28 cellular contexts compared by ENCODE assay signal in genomic region chr16:31250782-31251384, GRCh38. TPM values are rescaled to one million over a fixed set of nuclear protein-coding genes. Genes with fewer than 3 reads are reported as not detected.
A peak's percentile ranks its signal among the peaks of the same experiment; 100 is the strongest.
DNase-seq lines count a peak whose midpoint lies in the region; ATAC-seq and TF ChIP-seq lines count a peak whose summit lies in the region.
"Had no signal": no experiment of that assay in that cellular context is flagged by ENCODE, and none has a peak within 500 bp of the region (broad histone marks: within the 10 kb centered on the region; RNA-seq: fewer than 3 reads in every experiment).

No MANE protein-coding gene starts in this region.

- H3K27me3 ChIP-seq in osteoblast (ENCODE audit: insufficient read depth, low read length) (peaks cover 4% of the 10 kb centered on the region), H7 (ENCODE audit: control insufficient read depth, insufficient read depth, low read length) (no peaks in the 10 kb centered on the region)
- H3K27me3 ChIP-seq: BLaER1 had no signal

- H3K4me3 ChIP-seq in osteoblast (ENCODE audit: insufficient read depth, low read length) (no peak overlapping the region), H7 (ENCODE audit: insufficient read depth, low read depth, low read length) (no peak overlapping the region)
- H3K4me3 ChIP-seq: BLaER1, GM23248 had no signal

- H3K27ac Mint-ChIP-seq in T-helper 2 cell treated with Interferon-gamma antibody and Interleukin-4, amounts not matched to agents 5 μg/mL and 100 μg/mL, for 36 hours, result peak overlapping the region; percentile 67
- H3K27ac Mint-ChIP-seq in activated naive CD4-positive, alpha-beta T cell treated with anti-CD3 and anti-CD28 coated beads, Interleukin-2, amount 10 ng/mL, durations not matched to agents 7 days and 5 days, result peak overlapping the region; percentile 92
- peak overlapping the region; percentile 84 for H3K27ac Mint-ChIP-seq in activated CD4-positive, alpha-beta memory T cell treated with anti-CD3 and anti-CD28 coated beads, Interleukin-2, amount 10 ng/mL, durations not matched to agents 7 days and 5 days
- H3K27ac Mint-ChIP-seq: CD8-positive, alpha-beta memory T cell; IgD-negative memory B cell had no signal

- no peak for ATAC-seq in HG03196 (IDR thresholded peaks at IDR 0.05; ENCODE audit: unreplicated experiment)
- ATAC-seq: HCT116 had no signal

- no peaks in the 10 kb centered on the region for H3K27me3 Mint-ChIP-seq in T-helper 2 cell treated with Interferon-gamma antibody and Interleukin-4, amounts not matched to agents 5 μg/mL and 100 μg/mL, for 36 hours (ENCODE audit: low read depth)
- H3K27me3 Mint-ChIP-seq in activated naive CD4-positive, alpha-beta T cell treated with anti-CD3 and anti-CD28 coated beads, Interleukin-2, amount 10 ng/mL, durations not matched to agents 7 days and 5 days, result peaks cover 22% of the 10 kb centered on the region
- H3K27me3 Mint-ChIP-seq in activated CD4-positive, alpha-beta memory T cell treated with anti-CD3 and anti-CD28 coated beads, Interleukin-2, amount 10 ng/mL, durations not matched to agents 7 days and 5 days, result peaks cover 4% of the 10 kb centered on the region

- H3K4me1 ChIP-seq in osteoblast (ENCODE audit: insufficient read depth, low read length), result no peaks in the 10 kb centered on the region

- no peak for TF ChIP-seq CTCF in osteoblast (IDR thresholded peaks at IDR 0.05; ENCODE audit: extremely low read depth, low read depth, low read length)

- H3K9me3 Mint-ChIP-seq in T-helper 2 cell treated with Interferon-gamma antibody and Interleukin-4, amounts not matched to agents 5 μg/mL and 100 μg/mL, for 36 hours, result no peaks in the 10 kb centered on the region
- H3K9me3 Mint-ChIP-seq in activated naive CD4-positive, alpha-beta T cell treated with anti-CD3 and anti-CD28 coated beads, Interleukin-2, amount 10 ng/mL, durations not matched to agents 7 days and 5 days, result peaks cover 2% of the 10 kb centered on the region
- peaks cover 5% of the 10 kb centered on the region for H3K9me3 Mint-ChIP-seq in activated CD4-positive, alpha-beta memory T cell treated with anti-CD3 and anti-CD28 coated beads, Interleukin-2, amount 10 ng/mL, durations not matched to agents 7 days and 5 days
- H3K9me3 Mint-ChIP-seq: IgD-negative memory B cell had no signal

- H3K4me2 ChIP-seq in osteoblast (ENCODE audit: insufficient read depth, low read length), result no peak overlapping the region
- H3K4me2 ChIP-seq: BLaER1 had no signal

- no peak overlapping the region for H2AFZ ChIP-seq in osteoblast (ENCODE audit: low read length)
- H2AFZ ChIP-seq: GM23248 had no signal

- DNase-seq in T-helper 2 cell treated with Interferon-gamma antibody and Interleukin-4, amounts not matched to agents 5 μg/mL and 100 μg/mL, for 36 hours (ENCODE audit: low spot score), result no peak
- DNase-seq in T-helper 2 cell (no peak), osteoblast (ENCODE audit: insufficient read length, low spot score, missing footprints) (peak; percentile 63), H7 (no peak)
- DNase-seq in activated naive CD4-positive, alpha-beta T cell treated with anti-CD3 and anti-CD28 coated beads, Interleukin-2, amount 10 ng/mL, durations not matched to agents 7 days and 5 days, result peak; percentile 52
- DNase-seq in activated naive CD4-positive, alpha-beta T cell treated with Interleukin-2 at 50 U/mL for 16 hours, result no peak
- DNase-seq in activated CD4-positive, alpha-beta memory T cell treated with anti-CD3 and anti-CD28 coated beads, Interleukin-2, amount 10 ng/mL, durations not matched to agents 7 days and 5 days, result peak; percentile 40
- DNase-seq: ACHN; Calu3; CD8-positive, alpha-beta memory T cell; DMS153; GM23248; MV-4-11; NCI-H1105 treated with DMSO at 0.1 percent for 48 hours; NCI-H2081; NCI-H2171; NCI-H345; NCI-H524; NCI-H774; NK-92 treated with Interleukin-12 subunit alpha and Interleukin-12 subunit beta, amount 100 ng/mL, for 24 hours; SHP77 treated with DMSO at 0.1 percent for 48 hours had no signal

- H3K36me3 ChIP-seq in osteoblast (ENCODE audit: insufficient read depth, low read length), result no peaks in the 10 kb centered on the region
- H3K36me3 ChIP-seq in H7 (replicated peaks; ENCODE audit: control insufficient read depth, insufficient read depth, low read length), result no peaks in the 10 kb centered on the region
- H3K36me3 ChIP-seq: BLaER1 had no signal

- H4K20me1 ChIP-seq in osteoblast (ENCODE audit: insufficient read depth, low read length), result no peaks in the 10 kb centered on the region
- H4K20me1 ChIP-seq: BLaER1 had no signal

- H3K79me2 ChIP-seq in osteoblast (ENCODE audit: insufficient read depth, low read length), result no peaks in the 10 kb centered on the region

- CTCF ChIA-PET in activated naive CD4-positive, alpha-beta T cell treated with anti-CD3 and anti-CD28 coated beads, Interleukin-2, amount 10 ng/mL, durations not matched to agents 7 days and 5 days (lab: Charles Lee), result no interaction called here
- CTCF ChIA-PET in activated CD4-positive, alpha-beta memory T cell treated with anti-CD3 and anti-CD28 coated beads, Interleukin-2, amount 10 ng/mL, durations not matched to agents 7 days and 5 days (lab: Charles Lee), result interaction anchor here (0.7 kb wide), 1 partner anchor 49 kb away, joined by 3 read pairs; the partner anchor contains the start of gene PYCARD

- peak overlapping the region; percentile 57 for H3K4me3 Mint-ChIP-seq in T-helper 2 cell treated with Interferon-gamma antibody and Interleukin-4, amounts not matched to agents 5 μg/mL and 100 μg/mL, for 36 hours
- no peak overlapping the region for H3K4me3 Mint-ChIP-seq in activated naive CD4-positive, alpha-beta T cell treated with anti-CD3 and anti-CD28 coated beads, Interleukin-2, amount 10 ng/mL, durations not matched to agents 7 days and 5 days
- H3K4me3 Mint-ChIP-seq in activated CD4-positive, alpha-beta memory T cell treated with anti-CD3 and anti-CD28 coated beads, Interleukin-2, amount 10 ng/mL, durations not matched to agents 7 days and 5 days, result no peak overlapping the region
- H3K4me3 Mint-ChIP-seq: CD8-positive, alpha-beta memory T cell; IgD-negative memory B cell had no signal

- no peaks in the 10 kb centered on the region for H3K36me3 Mint-ChIP-seq in T-helper 2 cell treated with Interferon-gamma antibody and Interleukin-4, amounts not matched to agents 5 μg/mL and 100 μg/mL, for 36 hours (ENCODE audit: low read depth)
- peaks cover 5% of the 10 kb centered on the region for H3K36me3 Mint-ChIP-seq in activated naive CD4-positive, alpha-beta T cell treated with anti-CD3 and anti-CD28 coated beads, Interleukin-2, amount 10 ng/mL, durations not matched to agents 7 days and 5 days
- H3K36me3 Mint-ChIP-seq in activated CD4-positive, alpha-beta memory T cell treated with anti-CD3 and anti-CD28 coated beads, Interleukin-2, amount 10 ng/mL, durations not matched to agents 7 days and 5 days (ENCODE audit: low read depth), result peaks cover 12% of the 10 kb centered on the region
- H3K36me3 Mint-ChIP-seq: CD8-positive, alpha-beta memory T cell; IgD-negative memory B cell had no signal

- POLR2A ChIA-PET in activated CD4-positive, alpha-beta memory T cell treated with anti-CD3 and anti-CD28 coated beads, Interleukin-2, amount 10 ng/mL, durations not matched to agents 7 days and 5 days (lab: Charles Lee), result interaction anchor here (1.0 to 3.2 kb wide), 3 partner anchors 50 to 71 kb away, joined by 3 to 10 read pairs (median 3); partner anchors contain the start of gene FUS

- H3K4me1 Mint-ChIP-seq in T-helper 2 cell treated with Interferon-gamma antibody and Interleukin-4, amounts not matched to agents 5 μg/mL and 100 μg/mL, for 36 hours (ENCODE audit: low read depth), result peaks cover 41% of the 10 kb centered on the region
- H3K4me1 Mint-ChIP-seq in activated naive CD4-positive, alpha-beta T cell treated with anti-CD3 and anti-CD28 coated beads, Interleukin-2, amount 10 ng/mL, durations not matched to agents 7 days and 5 days, result peaks cover 50% of the 10 kb centered on the region
- peaks cover 55% of the 10 kb centered on the region for H3K4me1 Mint-ChIP-seq in activated CD4-positive, alpha-beta memory T cell treated with anti-CD3 and anti-CD28 coated beads, Interleukin-2, amount 10 ng/mL, durations not matched to agents 7 days and 5 days

- H3K27ac ChIP-seq in osteoblast (ENCODE audit: low read depth, low read length), result no peak overlapping the region
- H3K27ac ChIP-seq: 22Rv1, BLaER1, GM23248, RWPE1 had no signal

- no peaks in the 10 kb centered on the region for H3K9me3 ChIP-seq in osteoblast (ENCODE audit: low read depth, low read length)
- H3K9me3 ChIP-seq: BLaER1 had no signal

RNA-seq across cellular contexts. Expression of gene ITGAM, which starts 8.9 kb away (rescaled TPM):
- 10 to 100 TPM; 81.3 to 82.1 TPM for total RNA-seq in activated CD4-positive, alpha-beta memory T cell treated with anti-CD3 and anti-CD28 coated beads, Interleukin-2, amount 10 ng/mL, durations not matched to agents 7 days and 5 days
- total RNA-seq in osteoblast, result 0.36 TPM in 1 of 2 replicates, not detected in the other
- 0.04 TPM in 1 of 2 replicates, not detected in the other for total RNA-seq in H7 (2014; rRNA removed; shearing (Covaris generic))
- total RNA-seq: GM23248 had no signal

RNA-seq across cellular contexts. Expression of gene PYDC1, which starts 33.9 kb away (rescaled TPM):
- total RNA-seq in activated CD4-positive, alpha-beta memory T cell treated with anti-CD3 and anti-CD28 coated beads, Interleukin-2, amount 10 ng/mL, durations not matched to agents 7 days and 5 days, result not detected
- total RNA-seq in osteoblast, result not detected in 2 replicates
- total RNA-seq in H7 (2014; rRNA removed; shearing (Covaris generic)), result not detected in 2 replicates
- total RNA-seq: Calu3; CD8-positive, alpha-beta memory T cell; G401; GM23248 had no signal

RNA-seq across cellular contexts. Expression of gene TRIM72, which starts 37.0 kb away (rescaled TPM):
- under 1 TPM; 0.03 to 0.05 TPM for total RNA-seq in activated CD4-positive, alpha-beta memory T cell treated with anti-CD3 and anti-CD28 coated beads, Interleukin-2, amount 10 ng/mL, durations not matched to agents 7 days and 5 days
- not detected in 2 replicates for total RNA-seq in osteoblast
- 0.03 and 0.44 TPM in 2 replicates for total RNA-seq in H7 (2014; rRNA removed; shearing (Covaris generic))
- total RNA-seq: Calu3; CD8-positive, alpha-beta memory T cell; G401; GM23248 had no signal

RNA-seq across cellular contexts. Expression of gene PYCARD, which starts 48.3 kb away (rescaled TPM):
- total RNA-seq in activated CD4-positive, alpha-beta memory T cell treated with anti-CD3 and anti-CD28 coated beads, Interleukin-2, amount 10 ng/mL, durations not matched to agents 7 days and 5 days, result 100 to 1,000 TPM in 1 of 2 experiments, 10 to 100 TPM in 1; 96.1 to 102 TPM
- 53.9 and 61.5 TPM in 2 replicates for total RNA-seq in osteoblast
- 32.2 and 35.2 TPM in 2 replicates for total RNA-seq in H7 (2014; rRNA removed; shearing (Covaris generic))

Comparison
In these comparisons a context has a peak if more than half of its experiments do, and no peak if none do; other contexts are left out.
1. DNase-seq: peak in activated naive CD4-positive, alpha-beta T cell treated with anti-CD3 and anti-CD28 coated beads, Interleukin-2, amount 10 ng/mL, durations not matched to agents 7 days and 5 days (single experiment), activated CD4-positive, alpha-beta memory T cell treated with anti-CD3 and anti-CD28 coated beads, Interleukin-2, amount 10 ng/mL, durations not matched to agents 7 days and 5 days (single experiment) and osteoblast (single experiment); none in T-helper 2 cell treated with Interferon-gamma antibody and Interleukin-4, amounts not matched to agents 5 μg/mL and 100 μg/mL, for 36 hours (single experiment), T-helper 2 cell (0 of 5), activated naive CD4-positive, alpha-beta T cell treated with Interleukin-2 at 50 U/mL for 16 hours (single experiment) and H7 (single experiment).
2. RNA of gene ITGAM, which starts 8.9 kb away (total RNA-seq): 81.3 to 82.1 TPM in activated CD4-positive, alpha-beta memory T cell treated with anti-CD3 and anti-CD28 coated beads, Interleukin-2, amount 10 ng/mL, durations not matched to agents 7 days and 5 days; 0.36 TPM in osteoblast and 0.04 TPM in H7; every median in the first group is over 10 times any median in the second.
3. Peak in every context shown above with its lines, with median percentiles within 50 percentile points of each other: H3K27ac Mint-ChIP-seq.